ENCODE assay signal across 11 cellular contexts in the genomic region with DNA sequence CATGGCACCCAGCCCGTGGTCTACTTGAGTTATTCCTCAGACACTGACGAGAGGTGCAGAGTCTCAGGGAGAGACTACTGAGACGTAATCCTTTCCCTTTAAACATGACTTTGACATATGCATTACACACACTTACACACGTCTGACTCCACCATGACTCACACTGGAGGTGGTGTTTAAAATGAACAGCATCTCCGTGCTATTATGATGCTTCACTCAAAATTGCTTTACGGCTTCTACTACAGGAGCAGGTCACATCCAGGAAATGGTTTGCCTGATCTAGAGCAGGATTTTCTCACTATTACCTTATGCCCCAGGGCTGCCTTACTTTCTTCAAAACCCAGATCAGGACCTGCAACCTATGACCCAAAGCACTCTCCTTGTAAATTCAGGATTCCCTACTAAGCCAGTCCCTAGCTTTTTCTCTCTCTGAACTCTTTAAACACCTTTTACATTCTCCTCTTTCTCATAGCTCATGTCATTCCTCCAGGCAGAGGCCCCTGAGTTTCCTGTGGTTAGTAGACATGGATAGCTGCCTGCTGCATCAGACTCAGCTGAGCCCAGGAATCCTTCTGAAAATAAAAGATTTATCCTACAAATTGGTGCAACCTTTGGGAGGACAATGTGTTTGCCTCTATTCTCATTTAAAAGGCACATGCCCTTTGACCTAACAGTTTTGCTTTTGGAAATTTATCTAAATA. TPM values are rescaled to one million over a fixed set of nuclear protein-coding genes. Genes with fewer than 3 reads are reported as not detected.
DNase-seq lines count a peak whose midpoint lies in the region; ATAC-seq and TF ChIP-seq lines count a peak whose summit lies in the region.
"Had no signal": no experiment of that assay in that cellular context is flagged by ENCODE, and none has a peak within 500 bp of the region (broad histone marks: within the 10 kb centered on the region; RNA-seq: fewer than 3 reads in every experiment).

No MANE protein-coding gene starts in this region.

- peaks cover 22% of the 10 kb centered on the region for H3K4me1 Mint-ChIP-seq in activated CD4-positive, alpha-beta memory T cell treated with anti-CD3 and anti-CD28 coated beads for 36 hours (ENCODE audit: low read depth)
- peaks cover 32% of the 10 kb centered on the region for H3K4me1 Mint-ChIP-seq in type B pancreatic cell (ENCODE audit: unreplicated experiment)

- H3K4me3 Mint-ChIP-seq in activated CD4-positive, alpha-beta memory T cell treated with anti-CD3 and anti-CD28 coated beads for 36 hours: no peak overlapping the region
- peak overlapping the region; percentile 16 for H3K4me3 Mint-ChIP-seq in type B pancreatic cell

- no peaks in the 10 kb centered on the region for H3K27me3 ChIP-seq in foreskin keratinocyte

- peak in 2 of 3 donors; percentile 4 to 18 for DNase-seq in stimulated activated CD4-positive, alpha-beta T cell treated with anti-CD3 and anti-CD28 coated beads, Interleukin-12 subunit alpha, Interleukin-12 subunit beta, amount 100 ng/mL, for 48 hours (ENCODE audit: low read depth in 2 of 3, low spot score in 1 of 3)
- no peak for DNase-seq in stimulated activated CD4-positive, alpha-beta T cell treated with anti-CD3 and anti-CD28 coated beads, Interleukin-12 subunit alpha, Interleukin-12 subunit beta, amount 100 ng/mL, for 4 hours
- DNase-seq in activated CD4-positive, alpha-beta memory T cell treated with anti-CD3 and anti-CD28 coated beads for 36 hours: peak; percentile 58
- peak; percentile 99 to 100 for DNase-seq in foreskin keratinocyte
- DNase-seq in type B pancreatic cell (ENCODE audit: extremely low spot score, unreplicated experiment): no peak
- no peak for DNase-seq in activated gamma-delta T cell treated with Interleukin-2 at 50 U/mL for 16 hours
- DNase-seq: CD8-positive, alpha-beta memory T cell; SHP77 treated with DMSO at 0.1 percent for 48 hours had no signal

- H3K36me3 Mint-ChIP-seq in activated CD4-positive, alpha-beta memory T cell treated with anti-CD3 and anti-CD28 coated beads for 36 hours: no peaks in the 10 kb centered on the region
- no peaks in the 10 kb centered on the region for H3K36me3 Mint-ChIP-seq in type B pancreatic cell
- H3K36me3 Mint-ChIP-seq: CD8-positive, alpha-beta memory T cell had no signal

- POLR2A ChIA-PET in activated CD4-positive, alpha-beta memory T cell treated with anti-CD3 and anti-CD28 coated beads for 36 hours (lab: Charles Lee): no interaction called here

- peak overlapping the region; percentile 100 for H3K27ac ChIP-seq in foreskin keratinocyte
- H3K27ac ChIP-seq: parathyroid adenoma had no signal

- CTCF ChIA-PET in activated CD4-positive, alpha-beta memory T cell treated with anti-CD3 and anti-CD28 coated beads for 36 hours (lab: Charles Lee): interaction anchor here (0.7 kb wide), 1 partner anchor 11 kb away, joined by 6 read pairs; no protein-coding TSS in a partner anchor

- peaks cover 57% of the 10 kb centered on the region for H3K4me1 ChIP-seq in foreskin keratinocyte

- TF ChIP-seq CTCF in foreskin keratinocyte (conservative IDR thresholded peaks at IDR 0.05) (no peak), type B pancreatic cell (conservative IDR thresholded peaks at IDR 0.05) (no peak)

- H3K9me3 Mint-ChIP-seq in activated CD4-positive, alpha-beta memory T cell treated with anti-CD3 and anti-CD28 coated beads for 36 hours: no peaks in the 10 kb centered on the region
- H3K9me3 Mint-ChIP-seq in type B pancreatic cell: peaks cover 6% of the 10 kb centered on the region
- H3K9me3 Mint-ChIP-seq: CD8-positive, alpha-beta memory T cell had no signal

- intact Hi-C loops in activated CD4-positive, alpha-beta memory T cell treated with anti-CD3 and anti-CD28 coated beads for 36 hours (cut with micrococcal nuclease): loop anchor here (5.0 kb wide), 1 partner anchor 383 kb away; the partner anchor contains the start of gene NDUFA12

- ATAC-seq in foreskin keratinocyte (peak; percentile 65), HG03354 (IDR thresholded peaks at IDR 0.05; ENCODE audit: poor library complexity, severe bottlenecking, unreplicated experiment) (no peak), HG03139 (IDR thresholded peaks at IDR 0.05; ENCODE audit: unreplicated experiment) (no peak)

- peaks cover 4% of the 10 kb centered on the region for H3K27me3 Mint-ChIP-seq in activated CD4-positive, alpha-beta memory T cell treated with anti-CD3 and anti-CD28 coated beads for 36 hours
- peaks cover 4% of the 10 kb centered on the region for H3K27me3 Mint-ChIP-seq in type B pancreatic cell

- no peak overlapping the region for H3K27ac Mint-ChIP-seq in activated CD4-positive, alpha-beta memory T cell treated with anti-CD3 and anti-CD28 coated beads for 36 hours
- H3K27ac Mint-ChIP-seq in type B pancreatic cell: peak overlapping the region; percentile 73

RNA-seq across cellular contexts. Expression of gene TMCC3, which starts 31.2 kb away (rescaled TPM):
- under 1 TPM; 0.36 to 0.43 TPM for total RNA-seq in activated CD4-positive, alpha-beta memory T cell treated with anti-CD3 and anti-CD28 coated beads for 36 hours
- 13.3 and 17.7 TPM in 2 replicates for total RNA-seq in foreskin keratinocyte
- 4.0 and 4.9 TPM in 2 replicates for polyA plus RNA-seq in foreskin keratinocyte
- 14.1 and 18.2 TPM in 2 replicates for total RNA-seq in type B pancreatic cell (ENCODE audit: low replicate concordance)

Comparison
In these comparisons a context has a peak if more than half of its experiments do, and no peak if none do; other contexts are left out.
1. DNase-seq: peak in stimulated activated CD4-positive, alpha-beta T cell treated with anti-CD3 and anti-CD28 coated beads, Interleukin-12 subunit alpha, Interleukin-12 subunit beta, amount 100 ng/mL, for 48 hours (2 of 3), activated CD4-positive, alpha-beta memory T cell treated with anti-CD3 and anti-CD28 coated beads for 36 hours (single experiment) and foreskin keratinocyte (2 of 2); none in stimulated activated CD4-positive, alpha-beta T cell treated with anti-CD3 and anti-CD28 coated beads, Interleukin-12 subunit alpha, Interleukin-12 subunit beta, amount 100 ng/mL, for 4 hours (single experiment), type B pancreatic cell (single experiment) and activated gamma-delta T cell treated with Interleukin-2 at 50 U/mL for 16 hours (single experiment).